In the genomic region with DNA sequence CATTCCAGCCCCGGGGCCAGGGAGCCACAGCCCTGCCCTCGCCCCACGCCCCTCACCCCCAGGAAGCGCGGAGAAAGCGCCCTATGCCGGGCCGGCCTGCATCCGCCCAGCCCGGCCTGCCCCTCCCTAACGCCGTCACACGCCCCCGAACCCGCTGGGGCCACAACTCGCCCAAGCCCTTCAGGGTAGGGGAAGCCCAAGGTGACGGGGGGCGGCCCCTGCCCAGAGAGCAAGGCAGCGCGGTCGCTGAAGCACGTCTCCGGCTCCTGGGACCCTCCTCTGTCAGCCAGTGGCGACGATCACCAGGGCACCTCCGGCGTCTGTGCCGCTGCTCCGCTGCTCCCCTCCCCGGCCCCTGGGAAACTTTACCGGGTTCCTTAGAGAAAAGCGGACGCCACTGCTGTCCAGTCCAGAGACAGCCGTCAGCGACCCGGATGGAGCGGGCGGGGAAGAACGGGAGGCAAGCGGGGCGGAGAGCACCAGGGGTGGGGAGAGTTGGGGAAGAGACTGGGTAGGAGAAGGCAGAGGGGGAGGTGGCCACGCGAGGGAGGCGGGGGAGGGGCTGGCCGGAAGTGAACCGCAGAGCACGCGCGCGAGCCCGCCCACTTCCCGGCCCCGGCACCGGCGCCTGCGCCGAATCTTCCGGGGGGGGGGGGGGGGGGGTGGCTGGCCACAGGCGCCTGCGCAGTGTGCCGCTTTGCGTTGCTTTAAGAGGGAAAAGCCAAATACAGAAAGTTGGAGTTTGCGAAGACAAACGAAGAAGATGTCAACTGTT, we compare ENCODE assay signal across 1 cellular context.
TF ChIP-seq lines count a peak whose summit lies in the region.

TSS of gene HERC4 (minus strand) at position 509 of the 775 bp plus-strand sequence. CDS start 2,175 bp downstream, outside the sequence.

TF ChIP-seq in K562, 482 proteins besides CTCF, POLR2A, EP300 and RAD21 (continued from another document and continues in another):
- TF ChIP-seq ARNT (IDR thresholded peaks at IDR 0.05) (no peak), NR2F6 (CRISPR knock-in tag; IDR thresholded peaks at IDR 0.05) (no peak), ZBED1 (IDR thresholded peaks at IDR 0.05) (no peak), FOXJ2 (tag; IDR thresholded peaks at IDR 0.05) (no peak), ZNF253 (CRISPR knock-in tag; conservative IDR thresholded peaks at IDR 0.05) (no peak), ZFX (CRISPR knock-in tag; IDR thresholded peaks at IDR 0.05) (peak; percentile 92), PRMT5 (CRISPR knock-in tag; IDR thresholded peaks at IDR 0.05) (no peak), RBM25 (IDR thresholded peaks at IDR 0.05; ENCODE audit: low read depth, low read length, severe bottlenecking) (no peak), E4F1 (CRISPR knock-in tag; IDR thresholded peaks at IDR 0.05; ENCODE audit: borderline replicate concordance) (no peak), THRAP3 (IDR thresholded peaks at IDR 0.05; ENCODE audit: borderline replicate concordance) (no peak), RNF2 (IDR thresholded peaks at IDR 0.05) (no peak), BRD4 (IDR thresholded peaks at IDR 0.05) (0 out of 2 replicates have a peak, but pooled peaks have one; percentile 61), RB1 (IDR thresholded peaks at IDR 0.05; ENCODE audit: low read depth) (0 out of 2 replicates have a peak, but pooled peaks have one; percentile 25), U2AF2 (optimal IDR thresholded peaks at IDR 0.05; ENCODE audit: low read depth, low read length) (no peak), MCM7 (IDR thresholded peaks at IDR 0.05) (no peak), MGA (IDR thresholded peaks at IDR 0.05) (no peak), ARID1B (IDR thresholded peaks at IDR 0.05) (peak; percentile 24; the same call in 1 of the 2 replicates), TAF7 (tag; IDR thresholded peaks at IDR 0.05) (0 out of 2 replicates have a peak, but pooled peaks have one; percentile 56), ZNF274 (IDR thresholded peaks at IDR 0.05; ENCODE audit: borderline replicate concordance, low read depth, low read length) (no peak), ATF7 (IDR thresholded peaks at IDR 0.05) (peak; percentile 88), ETV1 (tag; conservative IDR thresholded peaks at IDR 0.05; ENCODE audit: low read depth) (peak; percentile 67), SNIP1 (IDR thresholded peaks at IDR 0.05; ENCODE audit: low read depth) (no peak), KDM2B (CRISPR knock-in tag; IDR thresholded peaks at IDR 0.05) (0 out of 2 replicates have a peak, but pooled peaks have one; percentile 66), ELF2 (CRISPR knock-in tag; IDR thresholded peaks at IDR 0.05) (no peak), POLR2H (tag; IDR thresholded peaks at IDR 0.05; ENCODE audit: low read depth) (peak; percentile 14), TOE1 (IDR thresholded peaks at IDR 0.05; ENCODE audit: borderline replicate concordance) (peak; percentile 74; the same call in 1 of the 2 replicates), TOE1 (CRISPR knock-in tag; IDR thresholded peaks at IDR 0.05; ENCODE audit: borderline replicate concordance, low read depth) (peak; percentile 76; the same call in 1 of the 2 replicates), CREBBP (IDR thresholded peaks at IDR 0.05; ENCODE audit: low read depth, low read length) (no peak), SAFB2 (IDR thresholded peaks at IDR 0.05; ENCODE audit: borderline replicate concordance, low read depth, low read length, severe bottlenecking) (no peak), ZSCAN32 (CRISPR knock-in tag; IDR thresholded peaks at IDR 0.05) (no peak), KLF16 (IDR thresholded peaks at IDR 0.05) (no peak), ZNF780A (CRISPR knock-in tag; IDR thresholded peaks at IDR 0.05) (no peak), ARID3B (CRISPR knock-in tag; IDR thresholded peaks at IDR 0.05; ENCODE audit: borderline replicate concordance) (no peak), CHD1 (IDR thresholded peaks at IDR 0.05; ENCODE audit: low read length) (peak; percentile 73)
- TF ChIP-seq, protein P1, sequence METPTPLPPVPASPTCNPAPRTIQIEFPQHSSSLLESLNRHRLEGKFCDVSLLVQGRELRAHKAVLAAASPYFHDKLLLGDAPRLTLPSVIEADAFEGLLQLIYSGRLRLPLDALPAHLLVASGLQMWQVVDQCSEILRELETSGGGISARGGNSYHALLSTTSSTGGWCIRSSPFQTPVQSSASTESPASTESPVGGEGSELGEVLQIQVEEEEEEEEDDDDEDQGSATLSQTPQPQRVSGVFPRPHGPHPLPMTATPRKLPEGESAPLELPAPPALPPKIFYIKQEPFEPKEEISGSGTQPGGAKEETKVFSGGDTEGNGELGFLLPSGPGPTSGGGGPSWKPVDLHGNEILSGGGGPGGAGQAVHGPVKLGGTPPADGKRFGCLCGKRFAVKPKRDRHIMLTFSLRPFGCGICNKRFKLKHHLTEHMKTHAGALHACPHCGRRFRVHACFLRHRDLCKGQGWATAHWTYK (CRISPR knock-in tag; IDR thresholded peaks at IDR 0.05), result peak; percentile 79; the same call in 1 of the 2 replicates
- TF ChIP-seq, protein P2, sequence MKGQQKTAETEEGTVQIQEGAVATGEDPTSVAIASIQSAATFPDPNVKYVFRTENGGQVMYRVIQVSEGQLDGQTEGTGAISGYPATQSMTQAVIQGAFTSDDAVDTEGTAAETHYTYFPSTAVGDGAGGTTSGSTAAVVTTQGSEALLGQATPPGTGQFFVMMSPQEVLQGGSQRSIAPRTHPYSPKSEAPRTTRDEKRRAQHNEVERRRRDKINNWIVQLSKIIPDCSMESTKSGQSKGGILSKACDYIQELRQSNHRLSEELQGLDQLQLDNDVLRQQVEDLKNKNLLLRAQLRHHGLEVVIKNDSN (CRISPR knock-in tag; IDR thresholded peaks at IDR 0.05), result no peak
- TF ChIP-seq, protein P3, sequence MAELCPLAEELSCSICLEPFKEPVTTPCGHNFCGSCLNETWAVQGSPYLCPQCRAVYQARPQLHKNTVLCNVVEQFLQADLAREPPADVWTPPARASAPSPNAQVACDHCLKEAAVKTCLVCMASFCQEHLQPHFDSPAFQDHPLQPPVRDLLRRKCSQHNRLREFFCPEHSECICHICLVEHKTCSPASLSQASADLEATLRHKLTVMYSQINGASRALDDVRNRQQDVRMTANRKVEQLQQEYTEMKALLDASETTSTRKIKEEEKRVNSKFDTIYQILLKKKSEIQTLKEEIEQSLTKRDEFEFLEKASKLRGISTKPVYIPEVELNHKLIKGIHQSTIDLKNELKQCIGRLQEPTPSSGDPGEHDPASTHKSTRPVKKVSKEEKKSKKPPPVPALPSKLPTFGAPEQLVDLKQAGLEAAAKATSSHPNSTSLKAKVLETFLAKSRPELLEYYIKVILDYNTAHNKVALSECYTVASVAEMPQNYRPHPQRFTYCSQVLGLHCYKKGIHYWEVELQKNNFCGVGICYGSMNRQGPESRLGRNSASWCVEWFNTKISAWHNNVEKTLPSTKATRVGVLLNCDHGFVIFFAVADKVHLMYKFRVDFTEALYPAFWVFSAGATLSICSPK (IDR thresholded peaks at IDR 0.05; ENCODE audit: borderline replicate concordance), result no peak
- TF ChIP-seq, protein P4, sequence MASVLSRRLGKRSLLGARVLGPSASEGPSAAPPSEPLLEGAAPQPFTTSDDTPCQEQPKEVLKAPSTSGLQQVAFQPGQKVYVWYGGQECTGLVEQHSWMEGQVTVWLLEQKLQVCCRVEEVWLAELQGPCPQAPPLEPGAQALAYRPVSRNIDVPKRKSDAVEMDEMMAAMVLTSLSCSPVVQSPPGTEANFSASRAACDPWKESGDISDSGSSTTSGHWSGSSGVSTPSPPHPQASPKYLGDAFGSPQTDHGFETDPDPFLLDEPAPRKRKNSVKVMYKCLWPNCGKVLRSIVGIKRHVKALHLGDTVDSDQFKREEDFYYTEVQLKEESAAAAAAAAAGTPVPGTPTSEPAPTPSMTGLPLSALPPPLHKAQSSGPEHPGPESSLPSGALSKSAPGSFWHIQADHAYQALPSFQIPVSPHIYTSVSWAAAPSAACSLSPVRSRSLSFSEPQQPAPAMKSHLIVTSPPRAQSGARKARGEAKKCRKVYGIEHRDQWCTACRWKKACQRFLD (CRISPR knock-in tag; IDR thresholded peaks at IDR 0.05), result no peak; the same call in 1 of the 2 replicates
